Comparison of ENCODE assay signal across 16 cellular contexts in the genomic region with DNA sequence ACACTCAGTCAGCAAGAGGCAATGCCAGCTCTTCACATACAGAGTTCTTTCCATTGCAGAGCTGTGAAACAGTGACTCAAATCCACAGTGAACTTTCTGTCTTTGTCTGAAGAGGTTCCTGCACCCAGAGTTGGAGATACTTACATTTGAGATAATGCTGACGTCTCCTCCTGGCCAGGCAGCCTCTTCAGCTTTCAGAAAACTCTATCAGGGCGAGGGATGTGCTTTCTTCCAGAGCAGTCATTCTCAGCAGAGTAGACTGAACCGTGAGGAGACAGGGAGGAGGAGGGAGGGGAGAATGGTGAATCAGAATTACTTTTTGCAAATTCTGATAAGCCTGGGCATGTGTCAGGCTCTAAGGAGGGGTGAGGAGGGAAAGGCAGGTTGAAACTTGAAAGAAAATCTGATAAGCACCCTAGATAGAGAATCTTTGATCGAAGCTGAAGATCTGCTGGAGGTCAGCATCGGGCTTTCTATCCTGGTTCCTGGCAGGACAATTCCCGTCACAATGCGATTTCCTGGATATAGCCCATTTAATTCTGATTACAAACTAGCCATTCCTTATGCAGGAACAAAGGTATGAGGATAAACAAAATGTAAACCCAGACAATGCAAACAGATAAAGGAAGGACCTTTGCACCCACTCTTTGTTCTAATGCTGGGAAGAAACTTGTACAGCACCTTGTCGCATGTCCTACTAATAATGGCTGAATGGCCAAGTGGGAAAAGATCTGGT. TPM values are rescaled to one million over a fixed set of nuclear protein-coding genes. Genes with fewer than 3 reads are reported as not detected.
A peak's percentile ranks its signal among the peaks of the same experiment; 100 is the strongest.
DNase-seq lines count a peak whose midpoint lies in the region; TF ChIP-seq lines count a peak whose summit lies in the region.
"Had no signal": no experiment of that assay in that cellular context is flagged by ENCODE, and none has a peak within 500 bp of the region (broad histone marks: within the 10 kb centered on the region; RNA-seq: fewer than 3 reads in every experiment).

No MANE protein-coding gene starts in this region.

- peak; percentile 7 for DNase-seq in NCI-H2227 treated with DMSO at 0.1 percent for 48 hours (lab: John Stamatoyannopoulos, UW)
- no peak for DNase-seq in NCI-H2227 (lab: John Stamatoyannopoulos, UW; ENCODE audit: unreplicated experiment)
- peak; percentile 69 for DNase-seq in NCI-H226
- DNase-seq in epithelial cell of prostate (ENCODE audit: low read depth, low spot score) = peak; percentile 58
- DNase-seq in neuronal stem cell (ENCODE audit: low spot score) = no peak
- DNase-seq in C1 segment of cervical spinal cord (lab: John Stamatoyannopoulos, UW) = no peak
- DNase-seq in nephron progenitor cell = no peak
- no peak for DNase-seq in activated effector memory CD4-positive, alpha-beta T cell treated with anti-CD3 and anti-CD28 coated beads, Interleukin-2, amount 50 U/mL, for 16 hours
- DNase-seq: activated CD8-positive, alpha-beta memory T cell treated with anti-CD3 and anti-CD28 coated beads, Interleukin-2, amount 10 ng/mL, durations not matched to agents 7 days and 5 days; anterior cingulate cortex; KG1; naive B cell; PC-3; small intestine had no signal

- TF ChIP-seq CTCF in nephron progenitor cell (IDR thresholded peaks at IDR 0.05) = no peak

- peak overlapping the region; percentile 69 for H2AFZ ChIP-seq in neuronal stem cell (ENCODE audit: low read length)

- H3K27me3 Mint-ChIP-seq in nephron progenitor cell (ENCODE audit: low read depth, poor library complexity) = no peaks in the 10 kb centered on the region

- no peak overlapping the region for H3K4me3 ChIP-seq in neuronal stem cell (ENCODE audit: low read length in 2 of 2)
- H3K4me3 ChIP-seq: tibial nerve had no signal

- H3K36me3 Mint-ChIP-seq in nephron progenitor cell (ENCODE audit: low read depth) = no peaks in the 10 kb centered on the region

- H3K36me3 ChIP-seq in neuronal stem cell (replicated peaks in 1 of 2; ENCODE audit: control insufficient read depth in 2 of 2, insufficient read depth in 2 of 2, low read length in 2 of 2) = no peaks in the 10 kb centered on the region
- H3K36me3 ChIP-seq: tibial nerve had no signal

- H3K18ac ChIP-seq in neuronal stem cell (ENCODE audit: low read length) = no peak overlapping the region

- H3K9ac ChIP-seq in neuronal stem cell (ENCODE audit: low read depth, low read length, poor library complexity) = no peak overlapping the region

- no peak overlapping the region for H4K8ac ChIP-seq in neuronal stem cell (ENCODE audit: low read depth, low read length)

- no peak overlapping the region for H3K27ac Mint-ChIP-seq in nephron progenitor cell
- H3K27ac Mint-ChIP-seq: activated CD8-positive, alpha-beta memory T cell treated with anti-CD3 and anti-CD28 coated beads, Interleukin-2, amount 10 ng/mL, durations not matched to agents 7 days and 5 days; T-helper 2 cell treated with Interferon-gamma antibody and Interleukin-4, amounts not matched to agents 5 μg/mL and 100 μg/mL, for 36 hours had no signal

- H2BK12ac ChIP-seq in neuronal stem cell (ENCODE audit: low read length) = no peak overlapping the region

- H3K79me1 ChIP-seq in neuronal stem cell (ENCODE audit: low read depth, low read length) = no peaks in the 10 kb centered on the region

- no peak overlapping the region for H3K4me2 ChIP-seq in neuronal stem cell (ENCODE audit: insufficient read depth, low read length, poor library complexity, severe bottlenecking)

- H3K4me3 Mint-ChIP-seq in nephron progenitor cell = no peak overlapping the region
- H3K4me3 Mint-ChIP-seq: activated CD8-positive, alpha-beta memory T cell treated with anti-CD3 and anti-CD28 coated beads, Interleukin-2, amount 10 ng/mL, durations not matched to agents 7 days and 5 days; naive B cell; T-helper 2 cell treated with Interferon-gamma antibody and Interleukin-4, amounts not matched to agents 5 μg/mL and 100 μg/mL, for 36 hours had no signal

- peaks cover 5% of the 10 kb centered on the region for H3K4me1 Mint-ChIP-seq in nephron progenitor cell
- H3K4me1 Mint-ChIP-seq: naive B cell had no signal

- H2BK120ac ChIP-seq in neuronal stem cell (ENCODE audit: low read depth, low read length) = no peak overlapping the region

- H3K9me3 Mint-ChIP-seq in nephron progenitor cell = no peaks in the 10 kb centered on the region
- H3K9me3 Mint-ChIP-seq: T-helper 2 cell treated with Interferon-gamma antibody and Interleukin-4, amounts not matched to agents 5 μg/mL and 100 μg/mL, for 36 hours had no signal

- WGBS in neuronal stem cell (ENCODE audit: extremely low coverage in 2 of 2, insufficient read length in 2 of 2, insufficient replicate concordance in 1 of 2), 2 donors = no CpG with 5 or more reads among the region's 8 CpGs

- peaks cover 0 to 6% (median 0%) of the 10 kb centered on the region in 3 experiments for H3K27me3 ChIP-seq in neuronal stem cell (ENCODE audit: control insufficient read depth in 3 of 3, insufficient read depth in 3 of 3, low read depth in 1 of 3, low read length in 3 of 3)
- H3K27me3 ChIP-seq: tibial nerve had no signal

- no peak overlapping the region for H3K14ac ChIP-seq in neuronal stem cell (ENCODE audit: low read length)

- no peak overlapping the region for H3K23ac ChIP-seq in neuronal stem cell (ENCODE audit: low read depth, low read length, poor library complexity)

- no peak overlapping the region for H2BK15ac ChIP-seq in neuronal stem cell (ENCODE audit: low read length)

- no peak overlapping the region for H2BK5ac ChIP-seq in neuronal stem cell (ENCODE audit: low read length)

- no peak overlapping the region for H3K27ac ChIP-seq in epithelial cell of prostate
- H3K27ac ChIP-seq in neuronal stem cell (replicated peaks; ENCODE audit: low read length) = no peak overlapping the region
- H3K27ac ChIP-seq: tibial nerve had no signal

- peaks cover 0 to 5% of the 10 kb centered on the region in 2 donors for H3K4me1 ChIP-seq in neuronal stem cell (ENCODE audit: control insufficient read depth in 2 of 2, insufficient read depth in 1 of 2, low read depth in 1 of 2, low read length in 2 of 2)
- H3K4me1 ChIP-seq: tibial nerve had no signal

- H3K9me3 ChIP-seq in neuronal stem cell (replicated peaks in 1 of 2; ENCODE audit: control insufficient read depth in 2 of 2, insufficient read depth in 1 of 2, low read depth in 1 of 2, low read length in 2 of 2) = peaks cover 0 to 7% of the 10 kb centered on the region in 2 donors
- H3K9me3 ChIP-seq: tibial nerve had no signal

- no peak overlapping the region for H3K4ac ChIP-seq in neuronal stem cell (ENCODE audit: low read length)

- H4K91ac ChIP-seq in neuronal stem cell (ENCODE audit: low read depth, low read length, poor library complexity) = no peak overlapping the region

- H2AK5ac ChIP-seq in neuronal stem cell (ENCODE audit: low read depth, low read length) = no peak overlapping the region

RNA-seq across cellular contexts. Expression of a gene that starts 18.9 kb away (rescaled TPM):
- 68.7 TPM for polyA plus RNA-seq in neuronal stem cell (2013, experiment 1 of 2)
- polyA plus RNA-seq in neuronal stem cell (2013, experiment 2 of 2) = 68.7 TPM

RNA-seq across cellular contexts. Expression of a gene that starts 58.5 kb away (rescaled TPM):
- polyA plus RNA-seq in neuronal stem cell (2013, experiment 1 of 2) = 7.5 TPM
- 7.2 TPM for polyA plus RNA-seq in neuronal stem cell (2013, experiment 2 of 2)

Comparison
In these comparisons a context has a peak if more than half of its experiments do, and no peak if none do; other contexts are left out.
1. DNase-seq: peak in NCI-H2227 treated with DMSO at 0.1 percent for 48 hours (single experiment), NCI-H226 (single experiment) and epithelial cell of prostate (single experiment); none in NCI-H2227 (single experiment), neuronal stem cell (single experiment), C1 segment of cervical spinal cord (0 of 14), nephron progenitor cell (single experiment) and activated effector memory CD4-positive, alpha-beta T cell treated with anti-CD3 and anti-CD28 coated beads, Interleukin-2, amount 50 U/mL, for 16 hours (single experiment).